In genomic region chr2:21018290-21018689, GRCh38 we compare ENCODE assay signal across 1 cellular context.
A peak's percentile ranks its signal among the peaks of the same experiment; 100 is the strongest.
TF ChIP-seq lines count a peak whose summit lies in the region.

No MANE protein-coding gene starts in this region.

TF ChIP-seq in HepG2, 621 proteins besides CTCF, POLR2A, EP300 and RAD21 (continued from another document and continues in another):
- TF ChIP-seq UBTF (CRISPR knock-in tag; IDR thresholded peaks at IDR 0.05) (0 out of 2 replicates have a peak, but pooled peaks have one; percentile 0), ZNF280D (CRISPR knock-in tag; IDR thresholded peaks at IDR 0.05) (0 out of 2 replicates have a peak, but pooled peaks have one; percentile 25), ZNF569 (CRISPR knock-in tag; IDR thresholded peaks at IDR 0.05; ENCODE audit: borderline replicate concordance) (no peak), POLR2AphosphoS2 (IDR thresholded peaks at IDR 0.05; ENCODE audit: low read depth, low read length) (peak; percentile 68; the same call in 1 of the 2 replicates), ZNF589 (CRISPR knock-in tag; conservative IDR thresholded peaks at IDR 0.05) (no peak), MYC (CRISPR knock-in tag; IDR thresholded peaks at IDR 0.05; ENCODE audit: borderline replicate concordance) (no peak), ZNF296 (CRISPR knock-in tag; conservative IDR thresholded peaks at IDR 0.05) (no peak), ZNF30 (CRISPR knock-in tag; IDR thresholded peaks at IDR 0.05) (no peak), PBX3 (CRISPR knock-in tag; IDR thresholded peaks at IDR 0.05; ENCODE audit: borderline replicate concordance) (no peak), HMG20A (CRISPR knock-in tag; IDR thresholded peaks at IDR 0.05; ENCODE audit: borderline replicate concordance) (no peak), ZNF563 (CRISPR knock-in tag; IDR thresholded peaks at IDR 0.05) (no peak), ZNF772 (CRISPR knock-in tag; IDR thresholded peaks at IDR 0.05) (0 out of 2 replicates have a peak, but pooled peaks have one; percentile 33), ARID4A (CRISPR knock-in tag; IDR thresholded peaks at IDR 0.05; ENCODE audit: borderline replicate concordance) (0 out of 2 replicates have a peak, but pooled peaks have one; percentile 20), PAF1 (CRISPR knock-in tag; IDR thresholded peaks at IDR 0.05) (peak; percentile 75; the same call in 1 of the 2 replicates), GFI1 (CRISPR knock-in tag; IDR thresholded peaks at IDR 0.05; ENCODE audit: borderline replicate concordance) (no peak), RNF219 (CRISPR knock-in tag; IDR thresholded peaks at IDR 0.05) (no peak), TCF12 (IDR thresholded peaks at IDR 0.05) (no peak), TCF12 (CRISPR knock-in tag; IDR thresholded peaks at IDR 0.05) (no peak), PRPF4 (IDR thresholded peaks at IDR 0.05; ENCODE audit: low read depth, low read length, poor library complexity, severe bottlenecking) (no peak), ZNF747 (CRISPR knock-in tag; IDR thresholded peaks at IDR 0.05; ENCODE audit: borderline replicate concordance) (0 out of 2 replicates have a peak, but pooled peaks have one; percentile 40), SOX13 (IDR thresholded peaks at IDR 0.05) (0 out of 2 replicates have a peak, but pooled peaks have one; percentile 6), SOX13 (CRISPR knock-in tag; conservative IDR thresholded peaks at IDR 0.05 in 1 of 2, IDR thresholded peaks at IDR 0.05 in 1 of 2) (no peak; a peak in 1 of 4 replicates), ZNF598 (CRISPR knock-in tag; IDR thresholded peaks at IDR 0.05; ENCODE audit: borderline replicate concordance) (no peak), NCOA2 (CRISPR knock-in tag; IDR thresholded peaks at IDR 0.05) (no peak), ZNF619 (CRISPR knock-in tag; IDR thresholded peaks at IDR 0.05) (no peak), SMARCC2 (IDR thresholded peaks at IDR 0.05) (no peak), NFKBIZ (CRISPR knock-in tag; IDR thresholded peaks at IDR 0.05) (no peak), ZUFSP (CRISPR knock-in tag; IDR thresholded peaks at IDR 0.05; ENCODE audit: borderline replicate concordance) (no peak), ZSCAN5A (CRISPR knock-in tag; IDR thresholded peaks at IDR 0.05; ENCODE audit: borderline replicate concordance) (no peak), BHLHE40 (IDR thresholded peaks at IDR 0.05; ENCODE audit: low read length) (no peak), CREB3 (CRISPR knock-in tag; IDR thresholded peaks at IDR 0.05) (no peak), STAG1 (CRISPR knock-in tag; IDR thresholded peaks at IDR 0.05) (no peak), PTBP1 (IDR thresholded peaks at IDR 0.05; ENCODE audit: low read depth, low read length, poor library complexity, severe bottlenecking) (no peak), PHF8 (CRISPR knock-in tag; IDR thresholded peaks at IDR 0.05) (no peak), ZNF605 (CRISPR knock-in tag; IDR thresholded peaks at IDR 0.05) (no peak), E2F2 (CRISPR knock-in tag; IDR thresholded peaks at IDR 0.05; ENCODE audit: borderline replicate concordance) (no peak), MAZ (IDR thresholded peaks at IDR 0.05; ENCODE audit: borderline replicate concordance, low read depth, low read length) (no peak), MAZ (CRISPR knock-in tag; IDR thresholded peaks at IDR 0.05; ENCODE audit: low read depth) (0 out of 2 replicates have a peak, but pooled peaks have one; percentile 44), FLYWCH1 (CRISPR knock-in tag; IDR thresholded peaks at IDR 0.05) (no peak), FIP1L1 (IDR thresholded peaks at IDR 0.05; ENCODE audit: borderline replicate concordance, insufficient read depth, low read depth, low read length) (no peak), ZNF816 (CRISPR knock-in tag; IDR thresholded peaks at IDR 0.05; ENCODE audit: borderline replicate concordance) (0 out of 2 replicates have a peak, but pooled peaks have one; percentile 47), KDM4B (CRISPR knock-in tag; IDR thresholded peaks at IDR 0.05) (no peak)
